1 cellular context compared by ENCODE assay signal in genomic region chr7:7681191-7681935, GRCh38.
TF ChIP-seq lines count a peak whose summit lies in the region.

No MANE protein-coding gene starts in this region.

TF ChIP-seq in K562, 482 proteins besides CTCF, POLR2A, EP300 and RAD21:
- no peak for TF ChIP-seq CEBPG (CRISPR knock-in tag; IDR thresholded peaks at IDR 0.05)
- peak; percentile 54 to 65 for TF ChIP-seq CEBPG (tag; conservative IDR thresholded peaks at IDR 0.05 in 1 of 2, IDR thresholded peaks at IDR 0.05 in 1 of 2)
- 0 out of 2 replicates have a peak, but pooled peaks have one; percentile 34 for TF ChIP-seq SMC3 (conservative IDR thresholded peaks at IDR 0.05; ENCODE audit: insufficient read depth, low read depth, low read length)
- no peak for TF ChIP-seq ZNF830 (CRISPR knock-in tag; IDR thresholded peaks at IDR 0.05)
- TF ChIP-seq ARID3A (IDR thresholded peaks at IDR 0.05; ENCODE audit: borderline replicate concordance, low read depth, low read length): peak; percentile 40; the same call in 1 of the 2 replicates
- no peak for TF ChIP-seq ZNF224 (CRISPR knock-in tag; IDR thresholded peaks at IDR 0.05)
- TF ChIP-seq MAFG (tag; conservative IDR thresholded peaks at IDR 0.05): 0 out of 2 replicates have a peak, but pooled peaks have one; percentile 23
- TF ChIP-seq CEBPB (tag; IDR thresholded peaks at IDR 0.05): peak; percentile 74; the same call in 1 of the 2 replicates
- 0 out of 2 replicates have a peak, but pooled peaks have one; percentile 41 for TF ChIP-seq FOXJ2 (tag; IDR thresholded peaks at IDR 0.05)
- TF ChIP-seq DEAF1 (CRISPR knock-in tag; IDR thresholded peaks at IDR 0.05): 0 out of 2 replicates have a peak, but pooled peaks have one; percentile 55
